ENCODE assay signal across 1 cellular context in the genomic region with DNA sequence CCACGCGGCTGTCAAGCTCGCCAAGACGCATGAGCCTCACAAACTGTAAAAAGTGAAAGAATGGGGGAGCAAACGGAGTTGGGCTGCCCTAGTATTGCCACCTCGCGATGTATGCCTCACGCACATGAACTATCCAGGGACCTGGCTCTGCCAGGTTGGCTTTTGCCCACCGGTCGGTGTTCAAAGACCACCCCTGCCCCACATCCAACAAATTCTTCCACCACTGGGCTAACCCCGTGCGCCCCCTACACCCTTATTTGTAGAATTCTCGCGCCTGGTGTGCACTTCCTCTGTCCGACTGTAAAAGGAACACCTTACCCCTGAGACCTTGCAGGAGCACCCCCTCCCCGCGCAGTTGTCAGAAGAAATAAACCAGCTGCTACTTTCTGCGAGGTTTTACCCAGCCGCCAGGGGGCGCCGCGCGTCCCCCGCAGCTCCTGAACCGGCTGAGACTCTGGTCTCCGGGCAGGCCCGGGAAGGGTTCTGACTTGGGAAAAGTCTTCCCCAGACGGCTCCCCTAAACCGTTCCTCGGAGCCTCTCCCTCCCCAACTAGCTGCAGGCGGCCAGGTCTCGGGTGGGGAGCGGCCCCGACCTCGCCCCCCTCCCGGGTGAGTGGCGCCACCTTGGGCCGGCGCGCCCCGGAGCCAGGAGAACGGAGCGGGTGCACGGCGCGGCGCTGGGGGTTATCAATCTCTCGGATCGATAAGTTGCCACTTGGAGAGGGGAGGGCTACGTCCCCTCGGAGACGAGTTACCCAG.
A peak's percentile ranks its signal among the peaks of the same experiment; 100 is the strongest.
TF ChIP-seq lines count a peak whose summit lies in the region.

No MANE protein-coding gene starts in this region.

TF ChIP-seq in H1, 55 proteins besides CTCF, POLR2A, EP300 and RAD21:
- no peak for TF ChIP-seq CHD1 (IDR thresholded peaks at IDR 0.05; ENCODE audit: low read depth, low read length)
- TF ChIP-seq, protein P1, sequence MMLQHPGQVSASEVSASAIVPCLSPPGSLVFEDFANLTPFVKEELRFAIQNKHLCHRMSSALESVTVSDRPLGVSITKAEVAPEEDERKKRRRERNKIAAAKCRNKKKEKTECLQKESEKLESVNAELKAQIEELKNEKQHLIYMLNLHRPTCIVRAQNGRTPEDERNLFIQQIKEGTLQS (IDR thresholded peaks at IDR 0.05; ENCODE audit: insufficient read depth, low read depth, low read length): no peak
- no peak for TF ChIP-seq JUN (IDR thresholded peaks at IDR 0.05; ENCODE audit: low read depth, low read length)
- TF ChIP-seq YY1 (IDR thresholded peaks at IDR 0.05; ENCODE audit: low read depth, low read length): 0 out of 2 replicates have a peak, but pooled peaks have one; percentile 34
- TF ChIP-seq SP2 (IDR thresholded peaks at IDR 0.05; ENCODE audit: low read length): no peak
- TF ChIP-seq CHD2 (IDR thresholded peaks at IDR 0.05; ENCODE audit: low read length): no peak
- no peak for TF ChIP-seq CBX8 (IDR thresholded peaks at IDR 0.05; ENCODE audit: borderline replicate concordance, low read depth, low read length)
- TF ChIP-seq, protein P2, sequence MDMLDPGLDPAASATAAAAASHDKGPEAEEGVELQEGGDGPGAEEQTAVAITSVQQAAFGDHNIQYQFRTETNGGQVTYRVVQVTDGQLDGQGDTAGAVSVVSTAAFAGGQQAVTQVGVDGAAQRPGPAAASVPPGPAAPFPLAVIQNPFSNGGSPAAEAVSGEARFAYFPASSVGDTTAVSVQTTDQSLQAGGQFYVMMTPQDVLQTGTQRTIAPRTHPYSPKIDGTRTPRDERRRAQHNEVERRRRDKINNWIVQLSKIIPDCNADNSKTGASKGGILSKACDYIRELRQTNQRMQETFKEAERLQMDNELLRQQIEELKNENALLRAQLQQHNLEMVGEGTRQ (IDR thresholded peaks at IDR 0.05; ENCODE audit: low read length): no peak
- TF ChIP-seq EZH2 (IDR thresholded peaks at IDR 0.05; ENCODE audit: low read depth, low read length, severe bottlenecking): no peak
- no peak for TF ChIP-seq TEAD4 (IDR thresholded peaks at IDR 0.05; ENCODE audit: low read depth, low read length)
- TF ChIP-seq BCL11A (IDR thresholded peaks at IDR 0.05; ENCODE audit: low read depth in 2 of 2, low read length in 2 of 2): no peak
- TF ChIP-seq HDAC2 (IDR thresholded peaks at IDR 0.05; ENCODE audit: borderline replicate concordance in 1 of 2, low read depth in 2 of 2, low read length in 2 of 2): peak; percentile 34 to 49; a peak in 2 of 4 replicates
- TF ChIP-seq MAFK (IDR thresholded peaks at IDR 0.05; ENCODE audit: low read depth, low read length): no peak
- no peak for TF ChIP-seq POU5F1 (IDR thresholded peaks at IDR 0.05; ENCODE audit: low read depth, low read length)
- TF ChIP-seq POLR2AphosphoS5 (IDR thresholded peaks at IDR 0.05; ENCODE audit: low read depth, low read length): no peak
- TF ChIP-seq TBP (IDR thresholded peaks at IDR 0.05; ENCODE audit: low read depth, low read length): no peak
- 0 out of 2 replicates have a peak, but pooled peaks have one; percentile 22 for TF ChIP-seq SRF (IDR thresholded peaks at IDR 0.05; ENCODE audit: low read depth, low read length)
- no peak for TF ChIP-seq NANOG (IDR thresholded peaks at IDR 0.05; ENCODE audit: insufficient read depth, low read depth, low read length, poor library complexity, severe bottlenecking)
- TF ChIP-seq KDM1A (IDR thresholded peaks at IDR 0.05; ENCODE audit: borderline replicate concordance, low read length): peak; percentile 84; the same call in 1 of the 2 replicates
- TF ChIP-seq CTBP2 (IDR thresholded peaks at IDR 0.05; ENCODE audit: borderline replicate concordance, insufficient read depth, insufficient read length, low read length): peak; percentile 43
- TF ChIP-seq EGR1 (IDR thresholded peaks at IDR 0.05; ENCODE audit: borderline replicate concordance, low read depth, low read length): no peak
- TF ChIP-seq ASH2L (IDR thresholded peaks at IDR 0.05; ENCODE audit: low read length): no peak
- TF ChIP-seq TAF1 (IDR thresholded peaks at IDR 0.05; ENCODE audit: low read depth, low read length): no peak
- TF ChIP-seq SP1 (IDR thresholded peaks at IDR 0.05; ENCODE audit: low read depth, low read length): no peak
- no peak; the same call in 1 of the 2 replicates for TF ChIP-seq SUZ12 (IDR thresholded peaks at IDR 0.05; ENCODE audit: low read length)
- TF ChIP-seq BRCA1 (IDR thresholded peaks at IDR 0.05; ENCODE audit: low read depth, low read length): no peak
- no peak for TF ChIP-seq SAP30 (IDR thresholded peaks at IDR 0.05; ENCODE audit: insufficient read depth, insufficient replicate concordance, low read length)
- TF ChIP-seq TCF12 (IDR thresholded peaks at IDR 0.05; ENCODE audit: low read depth, low read length): peak; percentile 97
- TF ChIP-seq SIN3A (conservative IDR thresholded peaks at IDR 0.05 in 1 of 2, IDR thresholded peaks at IDR 0.05 in 1 of 2; ENCODE audit: low read depth in 1 of 2, low read length in 2 of 2): peak; percentile 76 to 90
- no peak for TF ChIP-seq RNF2 (IDR thresholded peaks at IDR 0.05; ENCODE audit: borderline replicate concordance, low read depth, low read length, missing control alignments, poor library complexity, severe bottlenecking)
- TF ChIP-seq, protein P3, sequence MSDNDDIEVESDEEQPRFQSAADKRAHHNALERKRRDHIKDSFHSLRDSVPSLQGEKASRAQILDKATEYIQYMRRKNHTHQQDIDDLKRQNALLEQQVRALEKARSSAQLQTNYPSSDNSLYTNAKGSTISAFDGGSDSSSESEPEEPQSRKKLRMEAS (IDR thresholded peaks at IDR 0.05): no peak
- TF ChIP-seq GTF2F1 (IDR thresholded peaks at IDR 0.05; ENCODE audit: borderline replicate concordance, low read depth, low read length): no peak
- no peak for TF ChIP-seq SIX5 (IDR thresholded peaks at IDR 0.05; ENCODE audit: low read depth, low read length)
- no peak for TF ChIP-seq HDAC6 (IDR thresholded peaks at IDR 0.05; ENCODE audit: low read depth, low read length)
- TF ChIP-seq, protein P4, sequence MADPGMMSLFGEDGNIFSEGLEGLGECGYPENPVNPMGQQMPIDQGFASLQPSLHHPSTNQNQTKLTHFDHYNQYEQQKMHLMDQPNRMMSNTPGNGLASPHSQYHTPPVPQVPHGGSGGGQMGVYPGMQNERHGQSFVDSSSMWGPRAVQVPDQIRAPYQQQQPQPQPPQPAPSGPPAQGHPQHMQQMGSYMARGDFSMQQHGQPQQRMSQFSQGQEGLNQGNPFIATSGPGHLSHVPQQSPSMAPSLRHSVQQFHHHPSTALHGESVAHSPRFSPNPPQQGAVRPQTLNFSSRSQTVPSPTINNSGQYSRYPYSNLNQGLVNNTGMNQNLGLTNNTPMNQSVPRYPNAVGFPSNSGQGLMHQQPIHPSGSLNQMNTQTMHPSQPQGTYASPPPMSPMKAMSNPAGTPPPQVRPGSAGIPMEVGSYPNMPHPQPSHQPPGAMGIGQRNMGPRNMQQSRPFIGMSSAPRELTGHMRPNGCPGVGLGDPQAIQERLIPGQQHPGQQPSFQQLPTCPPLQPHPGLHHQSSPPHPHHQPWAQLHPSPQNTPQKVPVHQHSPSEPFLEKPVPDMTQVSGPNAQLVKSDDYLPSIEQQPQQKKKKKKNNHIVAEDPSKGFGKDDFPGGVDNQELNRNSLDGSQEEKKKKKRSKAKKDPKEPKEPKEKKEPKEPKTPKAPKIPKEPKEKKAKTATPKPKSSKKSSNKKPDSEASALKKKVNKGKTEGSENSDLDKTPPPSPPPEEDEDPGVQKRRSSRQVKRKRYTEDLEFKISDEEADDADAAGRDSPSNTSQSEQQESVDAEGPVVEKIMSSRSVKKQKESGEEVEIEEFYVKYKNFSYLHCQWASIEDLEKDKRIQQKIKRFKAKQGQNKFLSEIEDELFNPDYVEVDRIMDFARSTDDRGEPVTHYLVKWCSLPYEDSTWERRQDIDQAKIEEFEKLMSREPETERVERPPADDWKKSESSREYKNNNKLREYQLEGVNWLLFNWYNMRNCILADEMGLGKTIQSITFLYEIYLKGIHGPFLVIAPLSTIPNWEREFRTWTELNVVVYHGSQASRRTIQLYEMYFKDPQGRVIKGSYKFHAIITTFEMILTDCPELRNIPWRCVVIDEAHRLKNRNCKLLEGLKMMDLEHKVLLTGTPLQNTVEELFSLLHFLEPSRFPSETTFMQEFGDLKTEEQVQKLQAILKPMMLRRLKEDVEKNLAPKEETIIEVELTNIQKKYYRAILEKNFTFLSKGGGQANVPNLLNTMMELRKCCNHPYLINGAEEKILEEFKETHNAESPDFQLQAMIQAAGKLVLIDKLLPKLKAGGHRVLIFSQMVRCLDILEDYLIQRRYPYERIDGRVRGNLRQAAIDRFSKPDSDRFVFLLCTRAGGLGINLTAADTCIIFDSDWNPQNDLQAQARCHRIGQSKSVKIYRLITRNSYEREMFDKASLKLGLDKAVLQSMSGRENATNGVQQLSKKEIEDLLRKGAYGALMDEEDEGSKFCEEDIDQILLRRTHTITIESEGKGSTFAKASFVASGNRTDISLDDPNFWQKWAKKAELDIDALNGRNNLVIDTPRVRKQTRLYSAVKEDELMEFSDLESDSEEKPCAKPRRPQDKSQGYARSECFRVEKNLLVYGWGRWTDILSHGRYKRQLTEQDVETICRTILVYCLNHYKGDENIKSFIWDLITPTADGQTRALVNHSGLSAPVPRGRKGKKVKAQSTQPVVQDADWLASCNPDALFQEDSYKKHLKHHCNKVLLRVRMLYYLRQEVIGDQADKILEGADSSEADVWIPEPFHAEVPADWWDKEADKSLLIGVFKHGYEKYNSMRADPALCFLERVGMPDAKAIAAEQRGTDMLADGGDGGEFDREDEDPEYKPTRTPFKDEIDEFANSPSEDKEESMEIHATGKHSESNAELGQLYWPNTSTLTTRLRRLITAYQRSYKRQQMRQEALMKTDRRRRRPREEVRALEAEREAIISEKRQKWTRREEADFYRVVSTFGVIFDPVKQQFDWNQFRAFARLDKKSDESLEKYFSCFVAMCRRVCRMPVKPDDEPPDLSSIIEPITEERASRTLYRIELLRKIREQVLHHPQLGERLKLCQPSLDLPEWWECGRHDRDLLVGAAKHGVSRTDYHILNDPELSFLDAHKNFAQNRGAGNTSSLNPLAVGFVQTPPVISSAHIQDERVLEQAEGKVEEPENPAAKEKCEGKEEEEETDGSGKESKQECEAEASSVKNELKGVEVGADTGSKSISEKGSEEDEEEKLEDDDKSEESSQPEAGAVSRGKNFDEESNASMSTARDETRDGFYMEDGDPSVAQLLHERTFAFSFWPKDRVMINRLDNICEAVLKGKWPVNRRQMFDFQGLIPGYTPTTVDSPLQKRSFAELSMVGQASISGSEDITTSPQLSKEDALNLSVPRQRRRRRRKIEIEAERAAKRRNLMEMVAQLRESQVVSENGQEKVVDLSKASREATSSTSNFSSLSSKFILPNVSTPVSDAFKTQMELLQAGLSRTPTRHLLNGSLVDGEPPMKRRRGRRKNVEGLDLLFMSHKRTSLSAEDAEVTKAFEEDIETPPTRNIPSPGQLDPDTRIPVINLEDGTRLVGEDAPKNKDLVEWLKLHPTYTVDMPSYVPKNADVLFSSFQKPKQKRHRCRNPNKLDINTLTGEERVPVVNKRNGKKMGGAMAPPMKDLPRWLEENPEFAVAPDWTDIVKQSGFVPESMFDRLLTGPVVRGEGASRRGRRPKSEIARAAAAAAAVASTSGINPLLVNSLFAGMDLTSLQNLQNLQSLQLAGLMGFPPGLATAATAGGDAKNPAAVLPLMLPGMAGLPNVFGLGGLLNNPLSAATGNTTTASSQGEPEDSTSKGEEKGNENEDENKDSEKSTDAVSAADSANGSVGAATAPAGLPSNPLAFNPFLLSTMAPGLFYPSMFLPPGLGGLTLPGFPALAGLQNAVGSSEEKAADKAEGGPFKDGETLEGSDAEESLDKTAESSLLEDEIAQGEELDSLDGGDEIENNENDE (IDR thresholded peaks at IDR 0.05; ENCODE audit: insufficient replicate concordance, low read length): no peak
- TF ChIP-seq KDM5A (IDR thresholded peaks at IDR 0.05; ENCODE audit: low read length): no peak
- TF ChIP-seq, protein P5, sequence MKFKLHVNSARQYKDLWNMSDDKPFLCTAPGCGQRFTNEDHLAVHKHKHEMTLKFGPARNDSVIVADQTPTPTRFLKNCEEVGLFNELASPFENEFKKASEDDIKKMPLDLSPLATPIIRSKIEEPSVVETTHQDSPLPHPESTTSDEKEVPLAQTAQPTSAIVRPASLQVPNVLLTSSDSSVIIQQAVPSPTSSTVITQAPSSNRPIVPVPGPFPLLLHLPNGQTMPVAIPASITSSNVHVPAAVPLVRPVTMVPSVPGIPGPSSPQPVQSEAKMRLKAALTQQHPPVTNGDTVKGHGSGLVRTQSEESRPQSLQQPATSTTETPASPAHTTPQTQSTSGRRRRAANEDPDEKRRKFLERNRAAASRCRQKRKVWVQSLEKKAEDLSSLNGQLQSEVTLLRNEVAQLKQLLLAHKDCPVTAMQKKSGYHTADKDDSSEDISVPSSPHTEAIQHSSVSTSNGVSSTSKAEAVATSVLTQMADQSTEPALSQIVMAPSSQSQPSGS (IDR thresholded peaks at IDR 0.05; ENCODE audit: low read length): 0 out of 2 replicates have a peak, but pooled peaks have one; percentile 46
- TF ChIP-seq BACH1 (IDR thresholded peaks at IDR 0.05; ENCODE audit: low read length): no peak
- peak; percentile 61; the same call in 1 of the 2 replicates for TF ChIP-seq SP4 (IDR thresholded peaks at IDR 0.05; ENCODE audit: low read length)
- TF ChIP-seq PHF8 (conservative IDR thresholded peaks at IDR 0.05; ENCODE audit: low read depth, low read length): no peak
- TF ChIP-seq JUND (IDR thresholded peaks at IDR 0.05; ENCODE audit: low read length): no peak
